Comparison of ENCODE assay signal across 24 cellular contexts in the genomic region with DNA sequence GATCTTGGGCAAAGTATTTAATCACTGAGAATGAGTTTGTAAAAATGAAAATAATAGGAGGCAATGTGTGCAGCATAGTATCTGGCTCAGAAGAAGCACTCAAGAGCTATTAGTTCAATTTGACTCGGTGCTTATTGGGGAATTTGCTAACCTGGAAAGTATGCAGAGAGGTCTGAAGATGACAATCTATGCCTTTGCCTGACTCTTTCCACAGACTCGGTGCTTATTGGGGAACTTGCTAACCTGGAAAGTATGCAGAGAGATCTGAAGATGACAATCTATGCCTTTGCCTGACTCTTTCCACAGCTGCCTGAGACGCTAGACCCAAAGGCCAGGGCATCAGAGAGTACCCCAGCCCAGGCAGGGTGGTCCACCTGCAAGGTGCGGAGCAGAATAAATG. TPM values are rescaled to one million over a fixed set of nuclear protein-coding genes. Genes with fewer than 3 reads are reported as not detected.
"Had no signal": no experiment of that assay in that cellular context is flagged by ENCODE, and none has a peak within 500 bp of the region (broad histone marks: within the 10 kb centered on the region; RNA-seq: fewer than 3 reads in every experiment).

No MANE protein-coding gene starts in this region.

- DNase-seq: activated CD4-positive, alpha-beta memory T cell treated with anti-CD3 and anti-CD28 coated beads for 36 hours; activated CD4-positive, alpha-beta T cell treated with anti-CD3 and anti-CD28 coated beads, Interleukin-2, amount 10 ng/mL, durations not matched to agents 7 days and 5 days; activated CD4-positive, CD25-positive, alpha-beta regulatory T cell; activated CD8-positive, alpha-beta memory T cell treated with anti-CD3 and anti-CD28 coated beads for 24 hours; activated gamma-delta T cell; activated naive CD4-positive, alpha-beta T cell treated with anti-CD3 and anti-CD28 coated beads for 36 hours; activated T-cell treated with anti-CD3 and anti-CD28 coated beads, Interleukin-2, amount 50 U/mL, for 4 hours; brain microvascular endothelial cell; cerebellar nuclear complex; MM.1S; NCI-H1105; NCI-H1436; NCI-H1694 treated with DMSO at 0.1 percent for 48 hours; NCI-H2081; NCI-H510A treated with DMSO at 0.1 percent for 48 hours; Peyer's patch; Right ventricle myocardium superior; T-helper 1 cell had no signal

- H3K4me3 ChIP-seq: Peyer's patch had no signal

- FAIRE-seq: colon had no signal

- H3K27ac ChIP-seq: brain microvascular endothelial cell, Peyer's patch, RWPE1, VCaP had no signal

- H3K27ac Mint-ChIP-seq: activated CD4-positive, alpha-beta memory T cell treated with anti-CD3 and anti-CD28 coated beads for 36 hours; activated CD4-positive, alpha-beta T cell treated with anti-CD3 and anti-CD28 coated beads, Interleukin-2, amount 10 ng/mL, durations not matched to agents 7 days and 5 days; activated naive CD4-positive, alpha-beta T cell treated with anti-CD3 and anti-CD28 coated beads for 36 hours; activated naive CD8-positive, alpha-beta T cell; activated T-helper 17 cell treated with anti-CD3 and anti-CD28 coated beads, Interleukin-2, amount 50 U/mL, for 72 hours had no signal

- H3K4me1 Mint-ChIP-seq: activated CD4-positive, alpha-beta T cell treated with anti-CD3 and anti-CD28 coated beads, Interleukin-2, amount 10 ng/mL, durations not matched to agents 7 days and 5 days; activated T-helper 17 cell treated with anti-CD3 and anti-CD28 coated beads, Interleukin-2, amount 50 U/mL, for 72 hours had no signal

- H3K36me3 ChIP-seq: brain microvascular endothelial cell, Peyer's patch had no signal

- H3K9me3 ChIP-seq: Peyer's patch had no signal

- H3K4me1 ChIP-seq: Peyer's patch had no signal

- ATAC-seq: activated T-cell treated with anti-CD3 and anti-CD28 coated beads, Interleukin-2, amount 50 U/mL, for 4 hours; activated T-helper 17 cell treated with anti-CD3 and anti-CD28 coated beads, Interleukin-2, amount 50 U/mL, for 72 hours had no signal

- H3K36me3 Mint-ChIP-seq: activated CD4-positive, alpha-beta memory T cell treated with anti-CD3 and anti-CD28 coated beads for 36 hours; activated naive CD8-positive, alpha-beta T cell had no signal

- H3K4me3 Mint-ChIP-seq: activated CD4-positive, alpha-beta memory T cell treated with anti-CD3 and anti-CD28 coated beads for 36 hours; activated CD4-positive, alpha-beta T cell treated with anti-CD3 and anti-CD28 coated beads, Interleukin-2, amount 10 ng/mL, durations not matched to agents 7 days and 5 days; activated naive CD4-positive, alpha-beta T cell treated with anti-CD3 and anti-CD28 coated beads for 36 hours; activated naive CD8-positive, alpha-beta T cell; activated T-cell treated with anti-CD3 and anti-CD28 coated beads, Interleukin-2, amount 50 U/mL, for 4 hours; activated T-helper 17 cell treated with anti-CD3 and anti-CD28 coated beads, Interleukin-2, amount 50 U/mL, for 72 hours had no signal

- H3K27me3 ChIP-seq: brain microvascular endothelial cell, Peyer's patch had no signal

- H3K9me3 Mint-ChIP-seq: activated CD4-positive, alpha-beta T cell treated with anti-CD3 and anti-CD28 coated beads, Interleukin-2, amount 10 ng/mL, durations not matched to agents 7 days and 5 days; activated T-helper 17 cell treated with anti-CD3 and anti-CD28 coated beads, Interleukin-2, amount 50 U/mL, for 72 hours had no signal

RNA-seq across cellular contexts. Expression of gene SH3BP4, which starts 12.2 kb away (rescaled TPM):
- total RNA-seq: activated CD4-positive, alpha-beta T cell treated with anti-CD3 and anti-CD28 coated beads, Interleukin-2, amount 10 ng/mL, durations not matched to agents 7 days and 5 days; activated T-helper 17 cell treated with anti-CD3 and anti-CD28 coated beads, Interleukin-2, amount 50 U/mL, for 72 hours; T-helper 2 cell treated with Interferon-gamma antibody and Interleukin-4, amounts not matched to agents 100 ng/mL and 5 ng/mL, for 36 hours had no signal
